ENCODE assay signal across 10 cellular contexts in genomic region chr6:144248470-144249301, GRCh38. TPM values are rescaled to one million over a fixed set of nuclear protein-coding genes. Genes with fewer than 3 reads are reported as not detected.
DNase-seq lines count a peak whose midpoint lies in the region; ATAC-seq and TF ChIP-seq lines count a peak whose summit lies in the region.
"Had no signal": no experiment of that assay in that cellular context is flagged by ENCODE, and none has a peak within 500 bp of the region (broad histone marks: within the 10 kb centered on the region; RNA-seq: fewer than 3 reads in every experiment).

No MANE protein-coding gene starts in this region.

- in situ Hi-C loops in astrocyte of the spinal cord (cut with HindIII; ENCODE audit: low sequenced_read_pairs): no loop called here

- H3K36me3 Mint-ChIP-seq in glutamatergic neuron (ENCODE audit: unreplicated experiment): no peaks in the 10 kb centered on the region

- no peaks in the 10 kb centered on the region for H3K27me3 Mint-ChIP-seq in glutamatergic neuron (ENCODE audit: unreplicated experiment)

- peaks cover 2% of the 10 kb centered on the region for H3K9me3 Mint-ChIP-seq in glutamatergic neuron (ENCODE audit: unreplicated experiment)

- TF ChIP-seq CTCF in astrocyte of the spinal cord (IDR thresholded peaks at IDR 0.05; ENCODE audit: low read depth, low read length) (no peak), omental fat pad (IDR thresholded peaks at IDR 0.05) (no peak), glutamatergic neuron (IDR thresholded peaks at IDR 0.05; ENCODE audit: partially characterized antibody, unreplicated experiment) (no peak)

- no peaks in the 10 kb centered on the region for H3K4me1 Mint-ChIP-seq in glutamatergic neuron (ENCODE audit: low read depth, unreplicated experiment)

- no peak overlapping the region for H3K27ac Mint-ChIP-seq in glutamatergic neuron (ENCODE audit: unreplicated experiment)

- H3K4me3 ChIP-seq in astrocyte of the spinal cord (ENCODE audit: low read depth, low read length): no peak overlapping the region

- H3K4me3 Mint-ChIP-seq in glutamatergic neuron (ENCODE audit: unreplicated experiment): no peak overlapping the region

- ATAC-seq in HG03342 (IDR thresholded peaks at IDR 0.05; ENCODE audit: unreplicated experiment) (peak; percentile 65), omental fat pad (ENCODE audit: low FRiP score) (peak; percentile 52), GM21737 (IDR thresholded peaks at IDR 0.05; ENCODE audit: unreplicated experiment) (no peak)

- DNase-seq in GM04503 (ENCODE audit: low read depth): peak; percentile 79
- peak; percentile 78 for DNase-seq in astrocyte of the spinal cord (ENCODE audit: low read depth, low spot score)
- no peak for DNase-seq in omental fat pad (ENCODE audit: low spot score)
- DNase-seq in NCI-H2081 treated with DMSO at 0.1 percent for 48 hours (lab: John Stamatoyannopoulos, UW): no peak
- no peak for DNase-seq in central memory CD4-positive, alpha-beta T cell
- DNase-seq in glutamatergic neuron: no peak
- DNase-seq: NCI-H446 treated with DMSO at 0.1 percent for 48 hours, T1000 had no signal

RNA-seq across cellular contexts. Expression of gene UTRN, which starts 36.4 kb away (rescaled TPM):
- total RNA-seq in omental fat pad: 100 to 1,000 TPM; 172 to 283 (median 226) TPM
- total RNA-seq in glutamatergic neuron (ENCODE audit: unreplicated experiment): 24.3 TPM

Comparison
In these comparisons a context has a peak if more than half of its experiments do, and no peak if none do; other contexts are left out.
1. DNase-seq: peak in GM04503 (single experiment) and astrocyte of the spinal cord (single experiment); none in omental fat pad (single experiment), NCI-H2081 treated with DMSO at 0.1 percent for 48 hours (single experiment), central memory CD4-positive, alpha-beta T cell (single experiment) and glutamatergic neuron (single experiment).